In the genomic region with DNA sequence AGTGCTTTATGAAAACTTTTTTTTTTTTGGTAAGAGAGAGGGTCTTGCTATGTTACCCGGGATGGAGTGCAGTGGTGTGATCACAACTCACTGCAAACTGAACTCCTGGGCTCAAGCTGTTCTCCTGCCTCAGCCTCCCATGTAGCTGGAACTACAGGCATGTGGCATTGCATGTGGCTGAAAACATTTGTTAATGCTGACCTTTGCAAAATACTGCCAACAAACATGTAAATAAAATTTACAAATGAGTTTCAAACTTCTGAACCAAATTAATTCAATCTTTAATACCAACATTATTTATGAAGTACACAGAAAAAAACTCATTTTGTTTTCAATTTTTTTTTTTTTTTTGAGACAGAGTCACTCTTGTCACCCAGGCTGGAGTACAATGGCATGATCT, we compare ENCODE assay signal across 8 cellular contexts.
"Had no signal": no experiment of that assay in that cellular context is flagged by ENCODE, and none has a peak within 500 bp of the region (broad histone marks: within the 10 kb centered on the region; RNA-seq: fewer than 3 reads in every experiment).

No MANE protein-coding gene starts in this region.

- H3K27ac ChIP-seq: GM23248, KMS-11 had no signal

- H3K4me3 ChIP-seq: GM23248 had no signal

- H3K4me2 ChIP-seq: KMS-11 had no signal

- FAIRE-seq: H54, HTR-8/SVneo had no signal

- H3K9ac ChIP-seq: GM23248, KMS-11 had no signal

- H2AFZ ChIP-seq: GM23248 had no signal

- DNase-seq: GM23248, GOT3, HCEC 1CT, Karpas-422, KBM-7 had no signal
